17 cellular contexts compared by ENCODE assay signal in the genomic region with DNA sequence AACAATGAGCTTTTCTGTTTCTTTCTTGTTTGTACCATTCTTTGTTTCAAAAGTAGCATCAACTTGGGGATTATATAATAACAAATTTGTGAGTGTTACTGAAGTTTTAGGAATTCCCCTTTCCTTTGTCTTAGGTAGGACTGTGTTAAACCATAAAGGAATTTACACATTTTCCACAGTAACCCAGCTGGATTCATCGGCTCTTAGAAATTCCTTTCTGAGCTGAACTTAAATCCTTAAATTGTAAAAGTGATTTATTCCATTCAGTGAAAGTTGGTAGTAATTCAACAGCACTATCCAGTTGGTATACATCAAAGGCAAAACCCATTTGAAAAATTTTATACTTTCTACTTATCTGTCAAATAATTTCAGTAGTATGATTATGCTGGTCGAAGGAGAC.
"Had no signal": no experiment of that assay in that cellular context is flagged by ENCODE, and none has a peak within 500 bp of the region (broad histone marks: within the 10 kb centered on the region; RNA-seq: fewer than 3 reads in every experiment).

No MANE protein-coding gene starts in this region.

- H3K27ac ChIP-seq: foreskin keratinocyte, prostate gland, right atrium auricular region, tibial artery had no signal

- H3K4me3 ChIP-seq: prostate gland, right atrium auricular region, tibial artery had no signal

- H3K4me3 Mint-ChIP-seq: activated CD4-positive, alpha-beta memory T cell treated with anti-CD3 and anti-CD28 coated beads for 36 hours; activated naive CD8-positive, alpha-beta T cell treated with anti-CD3 and anti-CD28 coated beads, Interleukin-2, amount 10 ng/mL, durations not matched to agents 7 days and 5 days; naive thymus-derived CD4-positive, alpha-beta T cell; stimulated activated naive CD8-positive, alpha-beta T cell treated with anti-CD3 and anti-CD28 coated beads, Interleukin-15, Interleukin-2, amounts not matched to agents 100 ng/mL and 50 ng/mL, for 24 hours had no signal

- H3K9me3 Mint-ChIP-seq: activated CD4-positive, alpha-beta memory T cell treated with anti-CD3 and anti-CD28 coated beads for 36 hours; activated naive CD8-positive, alpha-beta T cell treated with anti-CD3 and anti-CD28 coated beads, Interleukin-2, amount 10 ng/mL, durations not matched to agents 7 days and 5 days; naive thymus-derived CD4-positive, alpha-beta T cell; stimulated activated naive CD8-positive, alpha-beta T cell treated with anti-CD3 and anti-CD28 coated beads, Interleukin-15, Interleukin-2, amounts not matched to agents 100 ng/mL and 50 ng/mL, for 24 hours had no signal

- DNase-seq: activated CD4-positive, alpha-beta memory T cell treated with anti-CD3 and anti-CD28 coated beads for 36 hours; activated CD4-positive, alpha-beta T cell treated with anti-CD3 and anti-CD28 coated beads for 4 hours; activated CD4-positive, CD25-positive, alpha-beta regulatory T cell; activated naive CD4-positive, alpha-beta T cell treated with Interleukin-2 at 50 U/mL for 16 hours; activated naive CD8-positive, alpha-beta T cell treated with anti-CD3 and anti-CD28 coated beads, Interleukin-2, amount 10 ng/mL, durations not matched to agents 7 days and 5 days; activated T-cell treated with anti-CD3 and anti-CD28 coated beads, Interleukin-2, amount 50 U/mL, for 48 hours; amniotic stem cell; cortex of kidney; erythroblast; foreskin keratinocyte; naive thymus-derived CD4-positive, alpha-beta T cell; stimulated activated CD4-positive, alpha-beta T cell treated with anti-CD3 and anti-CD28 coated beads, Interleukin-1b, Interleukin-23, amount 100 ng/mL, for 48 hours; T-helper 9 cell; tibial artery had no signal

- H3K27me3 Mint-ChIP-seq: activated CD4-positive, alpha-beta memory T cell treated with anti-CD3 and anti-CD28 coated beads for 36 hours; activated naive CD8-positive, alpha-beta T cell treated with anti-CD3 and anti-CD28 coated beads, Interleukin-2, amount 10 ng/mL, durations not matched to agents 7 days and 5 days; naive thymus-derived CD4-positive, alpha-beta T cell; stimulated activated naive CD8-positive, alpha-beta T cell treated with anti-CD3 and anti-CD28 coated beads, Interleukin-15, Interleukin-2, amounts not matched to agents 100 ng/mL and 50 ng/mL, for 24 hours had no signal

- ATAC-seq: foreskin keratinocyte; naive thymus-derived CD4-positive, alpha-beta T cell had no signal

- H3K27ac Mint-ChIP-seq: activated CD4-positive, alpha-beta memory T cell treated with anti-CD3 and anti-CD28 coated beads for 36 hours; activated naive CD8-positive, alpha-beta T cell treated with anti-CD3 and anti-CD28 coated beads, Interleukin-2, amount 10 ng/mL, durations not matched to agents 7 days and 5 days; naive thymus-derived CD4-positive, alpha-beta T cell; stimulated activated naive CD8-positive, alpha-beta T cell treated with anti-CD3 and anti-CD28 coated beads, Interleukin-15, Interleukin-2, amounts not matched to agents 100 ng/mL and 50 ng/mL, for 24 hours had no signal

- H3K4me1 ChIP-seq: prostate gland, right atrium auricular region, tibial artery had no signal

- H3K9me3 ChIP-seq: prostate gland, right atrium auricular region, tibial artery had no signal

- H3K27me3 ChIP-seq: foreskin keratinocyte, right atrium auricular region, tibial artery had no signal
